ENCODE assay signal across 10 cellular contexts in the genomic region with DNA sequence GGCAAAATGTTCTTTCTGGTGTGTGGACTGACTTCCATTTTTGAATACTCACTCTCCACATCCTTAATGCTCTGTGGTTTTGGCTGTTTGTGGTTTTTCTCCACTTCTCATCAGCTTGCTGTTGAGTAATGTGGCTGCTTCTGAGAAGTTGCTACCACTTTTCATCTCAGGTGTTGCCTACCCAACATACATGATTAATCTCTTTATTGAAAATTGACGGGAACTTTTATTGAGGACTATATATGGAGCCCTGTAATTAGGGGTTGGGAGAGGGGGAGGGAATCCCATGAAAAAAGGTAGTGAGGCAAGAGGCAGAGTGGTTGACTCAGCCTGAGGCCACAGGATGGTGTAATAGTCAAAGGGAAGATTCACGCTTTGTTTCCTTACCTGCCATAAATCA. TPM values are rescaled to one million over a fixed set of nuclear protein-coding genes. Genes with fewer than 3 reads are reported as not detected.
DNase-seq lines count a peak whose midpoint lies in the region; ATAC-seq and TF ChIP-seq lines count a peak whose summit lies in the region.
"Had no signal": no experiment of that assay in that cellular context is flagged by ENCODE, and none has a peak within 500 bp of the region (broad histone marks: within the 10 kb centered on the region; RNA-seq: fewer than 3 reads in every experiment).

No MANE protein-coding gene starts in this region.

- peaks cover 3 to 4% of the 10 kb centered on the region in 2 donors for H3K9me3 Mint-ChIP-seq in activated T-cell treated with anti-CD3 and anti-CD28 coated beads, Interleukin-2, amount 50 U/mL, for 72 hours
- H3K9me3 Mint-ChIP-seq in naive thymus-derived CD4-positive, alpha-beta T cell = peaks cover 0 to 36% (median 0%) of the 10 kb centered on the region in 11 donors
- no peaks in the 10 kb centered on the region for H3K9me3 Mint-ChIP-seq in HFFc6

- H3K36me3 ChIP-seq in naive thymus-derived CD4-positive, alpha-beta T cell (ENCODE audit: control insufficient read depth in 2 of 3, insufficient read depth in 3 of 3, low read length in 3 of 3) = no peaks in the 10 kb centered on the region

- ATAC-seq in GM18502 (IDR thresholded peaks at IDR 0.05; ENCODE audit: poor library complexity, unreplicated experiment) = peak; percentile 71
- peak; percentile 87 to 94 for ATAC-seq in activated T-cell treated with anti-CD3 and anti-CD28 coated beads, Interleukin-2, amount 50 U/mL, for 72 hours (replicated peaks in 1 of 2)
- peak; percentile 90 for ATAC-seq in naive thymus-derived CD4-positive, alpha-beta T cell
- no peak for ATAC-seq in GM21529 (IDR thresholded peaks at IDR 0.05; ENCODE audit: unreplicated experiment)

- DNase-seq in Jurkat, Clone E6-1 (ENCODE audit: low read depth, low spot score) = peak; percentile 94
- DNase-seq in activated T-cell treated with anti-CD3 and anti-CD28 coated beads, Interleukin-2, amount 50 U/mL, for 72 hours = peak; percentile 55 to 60
- DNase-seq in naive thymus-derived CD4-positive, alpha-beta T cell = peak in 8 of 9 donors; percentile 11 to 53 (median 26)
- DNase-seq in anterior cingulate cortex (lab: John Stamatoyannopoulos, UW) (no peak), NCI-H1105 (lab: John Stamatoyannopoulos, UW) (no peak), HFFc6 (no peak)

- POLR2A ChIA-PET in naive thymus-derived CD4-positive, alpha-beta T cell (lab: Charles Lee) = no interaction called here

- peaks cover 32% of the 10 kb centered on the region for H3K27me3 Mint-ChIP-seq in activated T-cell treated with anti-CD3 and anti-CD28 coated beads, Interleukin-2, amount 50 U/mL, for 72 hours (ENCODE audit: low read depth)
- H3K27me3 Mint-ChIP-seq in naive thymus-derived CD4-positive, alpha-beta T cell = peaks cover 4 to 30% (median 9%) of the 10 kb centered on the region in 5 donors
- no peaks in the 10 kb centered on the region; the same call in none of the 2 replicates for H3K27me3 Mint-ChIP-seq in HFFc6 (ENCODE audit: insufficient read depth)

- peaks cover 3 to 6% of the 10 kb centered on the region in 2 donors for H3K36me3 Mint-ChIP-seq in activated T-cell treated with anti-CD3 and anti-CD28 coated beads, Interleukin-2, amount 50 U/mL, for 72 hours (ENCODE audit: insufficient read depth in 2 of 2)
- peaks cover 0 to 57% (median 0%) of the 10 kb centered on the region in 5 donors for H3K36me3 Mint-ChIP-seq in naive thymus-derived CD4-positive, alpha-beta T cell
- H3K36me3 Mint-ChIP-seq in HFFc6 (ENCODE audit: low read depth) = no peaks in the 10 kb centered on the region

- no peak for TF ChIP-seq CTCF in HFFc6 (IDR thresholded peaks at IDR 0.05)

- CTCF ChIA-PET in naive thymus-derived CD4-positive, alpha-beta T cell (lab: Charles Lee) = no interaction called here

- H3K4me3 ChIP-seq in Jurkat, Clone E6-1 (ENCODE audit: low read length) = no peak overlapping the region
- no peak overlapping the region for H3K4me3 ChIP-seq in naive thymus-derived CD4-positive, alpha-beta T cell (ENCODE audit: low read length)

- H3K27ac Mint-ChIP-seq in activated T-cell treated with anti-CD3 and anti-CD28 coated beads, Interleukin-2, amount 50 U/mL, for 72 hours = peak overlapping the region; percentile 82
- peak overlapping the region in 3 of 9 donors; percentile 63 to 88 (median 63) for H3K27ac Mint-ChIP-seq in naive thymus-derived CD4-positive, alpha-beta T cell
- no peak overlapping the region for H3K27ac Mint-ChIP-seq in HFFc6

- no peaks in the 10 kb centered on the region for H3K27me3 ChIP-seq in naive thymus-derived CD4-positive, alpha-beta T cell (ENCODE audit: control insufficient read depth in 2 of 2, insufficient read depth in 2 of 2, low read length in 2 of 2)

- H3K4me3 Mint-ChIP-seq in activated T-cell treated with anti-CD3 and anti-CD28 coated beads, Interleukin-2, amount 50 U/mL, for 72 hours = peak overlapping the region; percentile 45 to 55
- H3K4me3 Mint-ChIP-seq in naive thymus-derived CD4-positive, alpha-beta T cell = peak overlapping the region in 8 of 10 donors; percentile 4 to 71 (median 31)
- no peak overlapping the region for H3K4me3 Mint-ChIP-seq in HFFc6

- H3K9me3 ChIP-seq in naive thymus-derived CD4-positive, alpha-beta T cell (ENCODE audit: control insufficient read depth in 2 of 3, low read length in 3 of 3) = no peaks in the 10 kb centered on the region

- H3K27ac ChIP-seq in naive thymus-derived CD4-positive, alpha-beta T cell (ENCODE audit: low read depth, low read length) = no peak overlapping the region

- peaks cover 8 to 13% of the 10 kb centered on the region in 2 donors for H3K4me1 ChIP-seq in naive thymus-derived CD4-positive, alpha-beta T cell (ENCODE audit: control insufficient read depth in 2 of 2, insufficient read depth in 2 of 2, low read length in 2 of 2)

- intact Hi-C loops in naive thymus-derived CD4-positive, alpha-beta T cell (cut with micrococcal nuclease) = loop anchor here (1.0 to 5.0 kb wide), 5 partner anchors 9 to 158 kb away; partner anchors contain the start of gene IFNGR1 (in 1 of the 2)

- peaks cover 26% of the 10 kb centered on the region for H3K4me1 Mint-ChIP-seq in activated T-cell treated with anti-CD3 and anti-CD28 coated beads, Interleukin-2, amount 50 U/mL, for 72 hours (ENCODE audit: low read depth)
- peaks cover 12 to 37% (median 15%) of the 10 kb centered on the region in 7 donors for H3K4me1 Mint-ChIP-seq in naive thymus-derived CD4-positive, alpha-beta T cell
- H3K4me1 Mint-ChIP-seq in HFFc6 (ENCODE audit: low read depth) = peaks cover 12% of the 10 kb centered on the region; the same call in 1 of the 2 replicates

RNA-seq across cellular contexts. Expression of gene IL22RA2, which starts 17.6 kb away (rescaled TPM):
- not detected for polyA plus RNA-seq in Jurkat, Clone E6-1 (2012; ENCODE audit: insufficient read depth, insufficient read length)
- total RNA-seq in activated T-cell treated with anti-CD3 and anti-CD28 coated beads, Interleukin-2, amount 50 U/mL, for 72 hours = not detected
- total RNA-seq in naive thymus-derived CD4-positive, alpha-beta T cell = not detected
- not detected for polyA plus RNA-seq in naive thymus-derived CD4-positive, alpha-beta T cell
- total RNA-seq in HFFc6 (2021; fragmentation: NEBNext Ultra II Directional; extraction: Animal tissue kit (Norgen Biotek cat#: 25700)) = not detected
- total RNA-seq: activated CD8-positive, alpha-beta memory T cell treated with anti-CD3 and anti-CD28 coated beads for 36 hours; subcutaneous adipose tissue had no signal

Comparison
In these comparisons a context has a peak if more than half of its experiments do, and no peak if none do; other contexts are left out.
1. DNase-seq: peak in Jurkat, Clone E6-1 (single experiment), activated T-cell treated with anti-CD3 and anti-CD28 coated beads, Interleukin-2, amount 50 U/mL, for 72 hours (2 of 2) and naive thymus-derived CD4-positive, alpha-beta T cell (8 of 9); none in anterior cingulate cortex (0 of 58), NCI-H1105 (single experiment) and HFFc6 (single experiment).